In the genomic region with DNA sequence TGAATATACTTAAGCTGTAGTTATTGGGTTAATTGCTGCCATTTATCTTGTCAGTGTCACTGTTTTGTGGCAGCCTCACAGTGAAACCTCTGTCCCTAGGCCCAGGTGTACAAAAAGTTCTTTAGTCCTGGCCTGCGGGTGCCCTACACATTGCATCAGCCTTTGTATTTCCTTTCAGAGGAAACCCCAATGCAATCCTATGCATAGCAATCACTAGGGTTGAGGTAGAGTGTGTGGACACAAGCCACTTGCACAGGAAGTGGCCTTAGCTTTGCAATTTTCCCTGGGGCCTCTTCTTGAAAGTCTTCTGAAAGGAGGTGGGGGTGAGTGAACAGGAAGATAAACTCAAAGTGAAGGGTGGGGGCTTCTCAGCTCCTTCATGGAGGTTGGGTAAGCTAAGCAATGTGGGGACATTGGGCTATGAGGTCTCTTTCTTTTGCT, we compare ENCODE assay signal across 9 cellular contexts. TPM values are rescaled to one million over a fixed set of nuclear protein-coding genes. Genes with fewer than 3 reads are reported as not detected.
DNase-seq lines count a peak whose midpoint lies in the region; ATAC-seq lines count a peak whose summit lies in the region.
"Had no signal": no experiment of that assay in that cellular context is flagged by ENCODE, and none has a peak within 500 bp of the region (broad histone marks: within the 10 kb centered on the region; RNA-seq: fewer than 3 reads in every experiment).

No MANE protein-coding gene starts in this region.

- peaks cover 20% of the 10 kb centered on the region for H3K9me3 Mint-ChIP-seq in activated CD4-positive, alpha-beta T cell treated with anti-CD3 and anti-CD28 coated beads, Interleukin-2, amount 10 ng/mL, durations not matched to agents 7 days and 5 days
- H3K9me3 Mint-ChIP-seq in stimulated activated naive B cell treated with anti-CD40 and anti-IgM and Interleukin-4, amounts not matched to agents 10 μg/mL and 1 μg/mL and 100 μg/mL, for 72 hours = peaks cover 3% of the 10 kb centered on the region in 2 donors

- peak; percentile 43 for ATAC-seq in HG03045 (IDR thresholded peaks at IDR 0.05; ENCODE audit: unreplicated experiment)
- ATAC-seq in stimulated activated naive B cell treated with anti-CD40 and anti-IgM and Interleukin-4, amounts not matched to agents 10 μg/mL and 1 μg/mL and 100 μg/mL, for 72 hours (replicated peaks) = peak; percentile 32 to 57
- ATAC-seq: A549 had no signal

- H3K36me3 Mint-ChIP-seq in activated CD4-positive, alpha-beta T cell treated with anti-CD3 and anti-CD28 coated beads, Interleukin-2, amount 10 ng/mL, durations not matched to agents 7 days and 5 days (ENCODE audit: low read depth) = peaks cover 9% of the 10 kb centered on the region
- peaks cover 1 to 2% of the 10 kb centered on the region in 2 donors for H3K36me3 Mint-ChIP-seq in stimulated activated naive B cell treated with anti-CD40 and anti-IgM and Interleukin-4, amounts not matched to agents 10 μg/mL and 1 μg/mL and 100 μg/mL, for 72 hours

- H3K27me3 Mint-ChIP-seq in activated CD4-positive, alpha-beta T cell treated with anti-CD3 and anti-CD28 coated beads, Interleukin-2, amount 10 ng/mL, durations not matched to agents 7 days and 5 days = no peaks in the 10 kb centered on the region
- H3K27me3 Mint-ChIP-seq in stimulated activated naive B cell treated with anti-CD40 and anti-IgM and Interleukin-4, amounts not matched to agents 10 μg/mL and 1 μg/mL and 100 μg/mL, for 72 hours = no peaks in the 10 kb centered on the region

- CTCF ChIA-PET in activated CD4-positive, alpha-beta T cell treated with anti-CD3 and anti-CD28 coated beads, Interleukin-2, amount 10 ng/mL, durations not matched to agents 7 days and 5 days (lab: Charles Lee) = no interaction called here

- H3K27ac Mint-ChIP-seq in activated CD4-positive, alpha-beta T cell treated with anti-CD3 and anti-CD28 coated beads, Interleukin-2, amount 10 ng/mL, durations not matched to agents 7 days and 5 days = peak overlapping the region; percentile 74
- H3K27ac Mint-ChIP-seq in stimulated activated naive B cell treated with anti-CD40 and anti-IgM and Interleukin-4, amounts not matched to agents 10 μg/mL and 1 μg/mL and 100 μg/mL, for 72 hours = peak overlapping the region; percentile 60

- POLR2A ChIA-PET in activated CD4-positive, alpha-beta T cell treated with anti-CD3 and anti-CD28 coated beads, Interleukin-2, amount 10 ng/mL, durations not matched to agents 7 days and 5 days (lab: Charles Lee) = no interaction called here

- H3K4me3 Mint-ChIP-seq in activated CD4-positive, alpha-beta T cell treated with anti-CD3 and anti-CD28 coated beads, Interleukin-2, amount 10 ng/mL, durations not matched to agents 7 days and 5 days = no peak overlapping the region
- H3K4me3 Mint-ChIP-seq in stimulated activated naive B cell treated with anti-CD40 and anti-IgM and Interleukin-4, amounts not matched to agents 10 μg/mL and 1 μg/mL and 100 μg/mL, for 72 hours = peak overlapping the region; percentile 14 to 31

- peak; percentile 46 for DNase-seq in activated CD4-positive, alpha-beta T cell treated with anti-CD3 and anti-CD28 coated beads, Interleukin-2, amount 10 ng/mL, durations not matched to agents 7 days and 5 days
- no peak for DNase-seq in activated CD4-positive, alpha-beta T cell treated with anti-CD3 and anti-CD28 coated beads, Interleukin-2, amount 50 U/mL, for 48 hours
- DNase-seq in SKM-1 treated with dmso at 0.1 percent for 144 hours (lab: John Stamatoyannopoulos, UW; ENCODE audit: unreplicated experiment) (peak; percentile 89), amniotic stem cell (lab: John Stamatoyannopoulos, UW) (no peak), NCI-H187 treated with DMSO at 0.1 percent for 48 hours (lab: John Stamatoyannopoulos, UW) (no peak)
- DNase-seq in stimulated activated naive B cell treated with anti-CD40 and anti-IgM and Interleukin-4, amounts not matched to agents 10 μg/mL and 1 μg/mL and 100 μg/mL, for 72 hours = no peak
- no peak for DNase-seq in stimulated activated CD4-positive, alpha-beta T cell treated with anti-CD3 and anti-CD28 coated beads, Interleukin-12 subunit alpha, Interleukin-12 subunit beta, amount 100 ng/mL, for 4 hours

- peaks cover 66% of the 10 kb centered on the region for H3K4me1 Mint-ChIP-seq in activated CD4-positive, alpha-beta T cell treated with anti-CD3 and anti-CD28 coated beads, Interleukin-2, amount 10 ng/mL, durations not matched to agents 7 days and 5 days
- peaks cover 51 to 72% of the 10 kb centered on the region in 2 donors for H3K4me1 Mint-ChIP-seq in stimulated activated naive B cell treated with anti-CD40 and anti-IgM and Interleukin-4, amounts not matched to agents 10 μg/mL and 1 μg/mL and 100 μg/mL, for 72 hours

RNA-seq across cellular contexts. Expression of a gene that starts 27.8 kb away (rescaled TPM):
- total RNA-seq in activated CD4-positive, alpha-beta T cell treated with anti-CD3 and anti-CD28 coated beads, Interleukin-2, amount 10 ng/mL, durations not matched to agents 7 days and 5 days = not detected

Comparison
In these comparisons a context has a peak if more than half of its experiments do, and no peak if none do; other contexts are left out.
1. DNase-seq: peak in activated CD4-positive, alpha-beta T cell treated with anti-CD3 and anti-CD28 coated beads, Interleukin-2, amount 10 ng/mL, durations not matched to agents 7 days and 5 days (single experiment) and SKM-1 treated with dmso at 0.1 percent for 144 hours (single experiment); none in activated CD4-positive, alpha-beta T cell treated with anti-CD3 and anti-CD28 coated beads, Interleukin-2, amount 50 U/mL, for 48 hours (0 of 2), stimulated activated naive B cell treated with anti-CD40 and anti-IgM and Interleukin-4, amounts not matched to agents 10 μg/mL and 1 μg/mL and 100 μg/mL, for 72 hours (single experiment), amniotic stem cell (single experiment), NCI-H187 treated with DMSO at 0.1 percent for 48 hours (single experiment) and stimulated activated CD4-positive, alpha-beta T cell treated with anti-CD3 and anti-CD28 coated beads, Interleukin-12 subunit alpha, Interleukin-12 subunit beta, amount 100 ng/mL, for 4 hours (single experiment).